Comparison of ENCODE assay signal across 1 cellular context in the genomic region with DNA sequence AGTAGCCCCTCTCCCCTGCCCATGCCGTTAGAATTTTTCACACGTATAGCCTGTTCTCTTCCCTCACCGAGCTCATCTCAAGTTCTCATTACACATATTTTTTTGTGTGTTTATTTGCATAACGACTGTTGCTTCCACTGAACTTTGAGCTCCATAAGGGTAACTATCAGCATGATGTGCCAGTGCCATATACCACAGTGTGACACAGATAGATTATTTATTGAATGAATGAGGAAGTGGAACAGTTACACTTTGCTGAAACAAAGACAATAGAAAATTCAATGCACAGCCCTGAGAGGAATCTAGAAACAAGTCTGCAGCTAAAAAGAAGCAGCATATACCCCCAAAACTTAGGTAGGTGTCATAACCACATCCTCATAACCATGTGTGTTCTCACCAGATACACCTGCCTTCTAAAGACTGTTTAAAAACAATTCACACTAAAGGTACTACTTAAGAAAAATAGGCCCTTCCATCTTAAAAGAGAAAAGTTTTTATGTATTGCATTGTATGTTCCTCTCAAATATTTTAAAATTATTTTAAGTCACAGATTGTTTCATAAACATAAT.
TF ChIP-seq lines count a peak whose summit lies in the region.

No MANE protein-coding gene starts in this region.

TF ChIP-seq in GM12878, 131 proteins besides CTCF, POLR2A, EP300 and RAD21 (continued from another document):
- TF ChIP-seq, protein P1, sequence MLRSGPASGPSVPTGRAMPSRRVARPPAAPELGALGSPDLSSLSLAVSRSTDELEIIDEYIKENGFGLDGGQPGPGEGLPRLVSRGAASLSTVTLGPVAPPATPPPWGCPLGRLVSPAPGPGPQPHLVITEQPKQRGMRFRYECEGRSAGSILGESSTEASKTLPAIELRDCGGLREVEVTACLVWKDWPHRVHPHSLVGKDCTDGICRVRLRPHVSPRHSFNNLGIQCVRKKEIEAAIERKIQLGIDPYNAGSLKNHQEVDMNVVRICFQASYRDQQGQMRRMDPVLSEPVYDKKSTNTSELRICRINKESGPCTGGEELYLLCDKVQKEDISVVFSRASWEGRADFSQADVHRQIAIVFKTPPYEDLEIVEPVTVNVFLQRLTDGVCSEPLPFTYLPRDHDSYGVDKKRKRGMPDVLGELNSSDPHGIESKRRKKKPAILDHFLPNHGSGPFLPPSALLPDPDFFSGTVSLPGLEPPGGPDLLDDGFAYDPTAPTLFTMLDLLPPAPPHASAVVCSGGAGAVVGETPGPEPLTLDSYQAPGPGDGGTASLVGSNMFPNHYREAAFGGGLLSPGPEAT (IDR thresholded peaks at IDR 0.05; ENCODE audit: low read depth), result 0 out of 2 replicates have a peak, but pooled peaks have one; percentile 57
- TF ChIP-seq, protein P2, sequence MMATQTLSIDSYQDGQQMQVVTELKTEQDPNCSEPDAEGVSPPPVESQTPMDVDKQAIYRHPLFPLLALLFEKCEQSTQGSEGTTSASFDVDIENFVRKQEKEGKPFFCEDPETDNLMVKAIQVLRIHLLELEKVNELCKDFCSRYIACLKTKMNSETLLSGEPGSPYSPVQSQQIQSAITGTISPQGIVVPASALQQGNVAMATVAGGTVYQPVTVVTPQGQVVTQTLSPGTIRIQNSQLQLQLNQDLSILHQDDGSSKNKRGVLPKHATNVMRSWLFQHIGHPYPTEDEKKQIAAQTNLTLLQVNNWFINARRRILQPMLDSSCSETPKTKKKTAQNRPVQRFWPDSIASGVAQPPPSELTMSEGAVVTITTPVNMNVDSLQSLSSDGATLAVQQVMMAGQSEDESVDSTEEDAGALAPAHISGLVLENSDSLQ (IDR thresholded peaks at IDR 0.05), result peak; percentile 63
- peak; percentile 36 for TF ChIP-seq MEF2B (IDR thresholded peaks at IDR 0.05; ENCODE audit: partially characterized antibody, poor library complexity, severe bottlenecking)
- peak; percentile 56; the same call in 1 of the 2 replicates for TF ChIP-seq MTA2 (IDR thresholded peaks at IDR 0.05; ENCODE audit: low read depth)
- TF ChIP-seq, protein P3, sequence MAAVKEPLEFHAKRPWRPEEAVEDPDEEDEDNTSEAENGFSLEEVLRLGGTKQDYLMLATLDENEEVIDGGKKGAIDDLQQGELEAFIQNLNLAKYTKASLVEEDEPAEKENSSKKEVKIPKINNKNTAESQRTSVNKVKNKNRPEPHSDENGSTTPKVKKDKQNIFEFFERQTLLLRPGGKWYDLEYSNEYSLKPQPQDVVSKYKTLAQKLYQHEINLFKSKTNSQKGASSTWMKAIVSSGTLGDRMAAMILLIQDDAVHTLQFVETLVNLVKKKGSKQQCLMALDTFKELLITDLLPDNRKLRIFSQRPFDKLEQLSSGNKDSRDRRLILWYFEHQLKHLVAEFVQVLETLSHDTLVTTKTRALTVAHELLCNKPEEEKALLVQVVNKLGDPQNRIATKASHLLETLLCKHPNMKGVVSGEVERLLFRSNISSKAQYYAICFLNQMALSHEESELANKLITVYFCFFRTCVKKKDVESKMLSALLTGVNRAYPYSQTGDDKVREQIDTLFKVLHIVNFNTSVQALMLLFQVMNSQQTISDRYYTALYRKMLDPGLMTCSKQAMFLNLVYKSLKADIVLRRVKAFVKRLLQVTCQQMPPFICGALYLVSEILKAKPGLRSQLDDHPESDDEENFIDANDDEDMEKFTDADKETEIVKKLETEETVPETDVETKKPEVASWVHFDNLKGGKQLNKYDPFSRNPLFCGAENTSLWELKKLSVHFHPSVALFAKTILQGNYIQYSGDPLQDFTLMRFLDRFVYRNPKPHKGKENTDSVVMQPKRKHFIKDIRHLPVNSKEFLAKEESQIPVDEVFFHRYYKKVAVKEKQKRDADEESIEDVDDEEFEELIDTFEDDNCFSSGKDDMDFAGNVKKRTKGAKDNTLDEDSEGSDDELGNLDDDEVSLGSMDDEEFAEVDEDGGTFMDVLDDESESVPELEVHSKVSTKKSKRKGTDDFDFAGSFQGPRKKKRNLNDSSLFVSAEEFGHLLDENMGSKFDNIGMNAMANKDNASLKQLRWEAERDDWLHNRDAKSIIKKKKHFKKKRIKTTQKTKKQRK (IDR thresholded peaks at IDR 0.05; ENCODE audit: low read depth, low read length), result no peak
- 0 out of 2 replicates have a peak, but pooled peaks have one; percentile 27 for TF ChIP-seq DPF2 (IDR thresholded peaks at IDR 0.05)
